ENCODE assay signal across 17 cellular contexts in genomic region chr18:533995-534601, GRCh38. TPM values are rescaled to one million over a fixed set of nuclear protein-coding genes. Genes with fewer than 3 reads are reported as not detected.
A peak's percentile ranks its signal among the peaks of the same experiment; 100 is the strongest.
DNase-seq lines count a peak whose midpoint lies in the region; ATAC-seq and TF ChIP-seq lines count a peak whose summit lies in the region.
"Had no signal": no experiment of that assay in that cellular context is flagged by ENCODE, and none has a peak within 500 bp of the region (broad histone marks: within the 10 kb centered on the region; RNA-seq: fewer than 3 reads in every experiment).

No MANE protein-coding gene starts in this region.

- DNase-seq in lower lobe of right lung (no peak), stomach (no peak), AG08395 (ENCODE audit: low spot score) (no peak), HuH-7 (ENCODE audit: low spot score) (no peak), putamen (ENCODE audit: low spot score) (no peak), HCEC 1CT (no peak)
- DNase-seq: AML-193; CD4-positive, CD25-positive, alpha-beta regulatory T cell; DMS53; GF-D8; GOT3; H9 had no signal

- peak; percentile 67 to 94 for ATAC-seq in lower lobe of right lung

- H3K27ac ChIP-seq in esophagus (ENCODE audit: low read depth in 2 of 2, low read length in 1 of 2) (peak overlapping the region; percentile 0 to 16), lower lobe of right lung (no peak overlapping the region), stomach (peak overlapping the region; percentile 3 to 75 (median 47))
- H3K27ac ChIP-seq: BLaER1 had no signal

- TF ChIP-seq CTCF in lower lobe of right lung (IDR thresholded peaks at IDR 0.05) (no peak), stomach (IDR thresholded peaks at IDR 0.05) (no peak)

- 47 to 54% methylated on average over 6 of the region's 6 CpGs for whole genome bisulfite sequencing in esophagus, 2 donors
- WGBS in stomach, 5 donors = 30 to 52% (median 40%) methylated on average over 6 of the region's 6 CpGs

- no peaks in the 10 kb centered on the region for H3K9me3 ChIP-seq in esophagus (ENCODE audit: control insufficient read depth in 2 of 2, insufficient read depth in 1 of 2, low read depth in 1 of 2, low read length in 1 of 2)
- no peaks in the 10 kb centered on the region for H3K9me3 ChIP-seq in lower lobe of right lung
- H3K9me3 ChIP-seq in stomach = no peaks in the 10 kb centered on the region
- H3K9me3 ChIP-seq: BLaER1 had no signal

- no peaks in the 10 kb centered on the region for H3K4me1 ChIP-seq in esophagus (ENCODE audit: control insufficient read depth in 2 of 2, insufficient read depth in 2 of 2, low read length in 1 of 2)
- no peaks in the 10 kb centered on the region for H3K4me1 ChIP-seq in lower lobe of right lung
- H3K4me1 ChIP-seq in stomach = peaks cover 5 to 16% (median 9%) of the 10 kb centered on the region in 4 donors
- H3K4me1 ChIP-seq: BLaER1 had no signal

- H3K36me3 ChIP-seq in esophagus (ENCODE audit: control insufficient read depth in 2 of 2, insufficient read depth in 2 of 2, low read length in 1 of 2) = no peaks in the 10 kb centered on the region
- no peaks in the 10 kb centered on the region for H3K36me3 ChIP-seq in lower lobe of right lung
- H3K36me3 ChIP-seq in stomach = no peaks in the 10 kb centered on the region
- H3K36me3 ChIP-seq: BLaER1 had no signal

- TF ChIP-seq EP300 in stomach (IDR thresholded peaks at IDR 0.05) = no peak

- intact Hi-C loops in lower lobe of right lung (cut with DNase I) (no loop called here), stomach (cut with DNase I; ENCODE audit: low total_unique reads) (no loop called here)

- no peak overlapping the region for H3K4me3 ChIP-seq in esophagus (ENCODE audit: low read depth in 1 of 2, low read length in 2 of 2)
- no peak overlapping the region for H3K4me3 ChIP-seq in lower lobe of right lung
- H3K4me3 ChIP-seq in stomach = no peak overlapping the region
- H3K4me3 ChIP-seq: BLaER1 had no signal

- no peak for TF ChIP-seq POLR2A in stomach (IDR thresholded peaks at IDR 0.05)

- H3K27me3 ChIP-seq in esophagus (ENCODE audit: control insufficient read depth in 1 of 2, insufficient read depth in 2 of 2, low read length in 2 of 2) (no peaks in the 10 kb centered on the region), lower lobe of right lung (ENCODE audit: low read depth) (no peaks in the 10 kb centered on the region), stomach (no peaks in the 10 kb centered on the region)
- H3K27me3 ChIP-seq: BLaER1 had no signal

RNA-seq across cellular contexts. Expression of gene COLEC12, which starts 33.6 kb away (rescaled TPM):
- polyA plus RNA-seq in esophagus (1 to 10 TPM in 1 of 2 donors, under 1 TPM in 1; 0.75 to 1.2 TPM), stomach (1 to 10 TPM; 1.7 to 2.1 (median 1.8) TPM)
- total RNA-seq in lower lobe of right lung (79.2 TPM), stomach (10 to 100 TPM in 2 of 5 donors, 1 to 10 TPM in 3; 5.2 to 37.5 (median 8.0) TPM)
- total RNA-seq: CD4-positive, CD25-positive, alpha-beta regulatory T cell; HT-29 had no signal
- polyA plus RNA-seq: CD4-positive, CD25-positive, alpha-beta regulatory T cell; IgD-negative memory B cell had no signal

RNA-seq across cellular contexts. Expression of gene CETN1, which starts 46.1 kb away (rescaled TPM):
- not detected for polyA plus RNA-seq in esophagus
- total RNA-seq in lower lobe of right lung = not detected
- not detected for total RNA-seq in stomach
- not detected for polyA plus RNA-seq in stomach
- total RNA-seq: A673; CD4-positive, CD25-positive, alpha-beta regulatory T cell; H9; HT-29 had no signal
- polyA plus RNA-seq: CD4-positive, CD25-positive, alpha-beta regulatory T cell; IgD-negative memory B cell had no signal
